Comparison of ENCODE assay signal across 9 cellular contexts in genomic region chr11:69298778-69299461, GRCh38. TPM values are rescaled to one million over a fixed set of nuclear protein-coding genes. Genes with fewer than 3 reads are reported as not detected.
A peak's percentile ranks its signal among the peaks of the same experiment; 100 is the strongest.
DNase-seq lines count a peak whose midpoint lies in the region; ATAC-seq and TF ChIP-seq lines count a peak whose summit lies in the region.
"Had no signal": no experiment of that assay in that cellular context is flagged by ENCODE, and none has a peak within 500 bp of the region (broad histone marks: within the 10 kb centered on the region; RNA-seq: fewer than 3 reads in every experiment).

No MANE protein-coding gene starts in this region.

- H3K4me1 ChIP-seq in tibial nerve, result peaks cover 4 to 72% (median 29%) of the 10 kb centered on the region in 4 donors

- TF ChIP-seq CTCF in VCaP (conservative IDR thresholded peaks at IDR 0.05) (no peak), tibial nerve (IDR thresholded peaks at IDR 0.05) (no peak), lower leg skin (IDR thresholded peaks at IDR 0.05) (no peak)

- H3K27ac ChIP-seq in VCaP (peak overlapping the region; percentile 89), tibial nerve (peak overlapping the region in 3 of 4 donors; percentile 75 to 81 (median 80))

- CTCF ChIA-PET in activated naive CD4-positive, alpha-beta T cell treated with anti-CD3 and anti-CD28 coated beads for 36 hours (lab: Charles Lee), result no interaction called here

- peak overlapping the region in 1 of 4 donors; percentile 34 for H3K4me3 ChIP-seq in tibial nerve
- no peak overlapping the region for H3K4me3 ChIP-seq in lower leg skin (ENCODE audit: low read depth, poor library complexity, severe bottlenecking)

- H3K27ac Mint-ChIP-seq in activated naive CD4-positive, alpha-beta T cell treated with anti-CD3 and anti-CD28 coated beads for 36 hours, result no peak overlapping the region
- H3K27ac Mint-ChIP-seq in immature natural killer cell, result peak overlapping the region in 5 of 6 donors; percentile 80 to 97 (median 89)

- no peaks in the 10 kb centered on the region for H3K9me3 Mint-ChIP-seq in activated naive CD4-positive, alpha-beta T cell treated with anti-CD3 and anti-CD28 coated beads for 36 hours
- peaks cover 0 to 3% (median 0%) of the 10 kb centered on the region in 6 donors for H3K9me3 Mint-ChIP-seq in immature natural killer cell

- intact Hi-C loops in activated naive CD4-positive, alpha-beta T cell treated with anti-CD3 and anti-CD28 coated beads for 36 hours (cut with micrococcal nuclease), result loop anchor here (2.0 to 5.0 kb wide), 2 partner anchors 53 to 176 kb away; no protein-coding TSS in a partner anchor
- intact Hi-C loops in lower leg skin (cut with DNase I; ENCODE audit: low total_unique reads), result no loop called here

- no peaks in the 10 kb centered on the region for H3K36me3 ChIP-seq in tibial nerve

- no peaks in the 10 kb centered on the region for H3K27me3 ChIP-seq in tibial nerve

- H3K4me1 Mint-ChIP-seq in activated naive CD4-positive, alpha-beta T cell treated with anti-CD3 and anti-CD28 coated beads for 36 hours (ENCODE audit: low read depth), result peaks cover 51% of the 10 kb centered on the region
- peaks cover 59 to 64% of the 10 kb centered on the region in 2 donors for H3K4me1 Mint-ChIP-seq in immature natural killer cell

- WGBS in tibial nerve, 2 donors, result 65 to 72% methylated on average over 16 to 17 of the region's 17 CpGs
- 75 to 76% methylated on average over 12 to 17 of the region's 17 CpGs for WGBS in lower leg skin, 2 donors

- peak; percentile 8 for DNase-seq in activated naive CD4-positive, alpha-beta T cell treated with anti-CD3 and anti-CD28 coated beads, Interleukin-2, amount 50 U/mL, for 16 hours
- no peak for DNase-seq in activated naive CD4-positive, alpha-beta T cell treated with anti-CD3 and anti-CD28 coated beads for 36 hours
- DNase-seq in immature natural killer cell (no peak), tibial nerve (ENCODE audit: low spot score in 2 of 2) (no peak), lower leg skin (ENCODE audit: low spot score in 2 of 2) (no peak)
- DNase-seq in stimulated activated CD4-positive, alpha-beta T cell treated with anti-CD3 and anti-CD28 coated beads, Interleukin-4, amount 100 ng/mL, for 1 hour, result no peak
- DNase-seq: activated CD4-positive, alpha-beta T cell treated with anti-CD3 and anti-CD28 coated beads for 1 hour had no signal

- H3K27me3 Mint-ChIP-seq in activated naive CD4-positive, alpha-beta T cell treated with anti-CD3 and anti-CD28 coated beads for 36 hours (ENCODE audit: low read depth), result no peaks in the 10 kb centered on the region
- H3K27me3 Mint-ChIP-seq in immature natural killer cell (ENCODE audit: low read depth in 3 of 3), result peaks cover 16 to 25% (median 20%) of the 10 kb centered on the region in 3 donors

- TF ChIP-seq POLR2A in tibial nerve (IDR thresholded peaks at IDR 0.05) (no peak), lower leg skin (IDR thresholded peaks at IDR 0.05) (no peak)

- no peak overlapping the region for H3K4me3 Mint-ChIP-seq in activated naive CD4-positive, alpha-beta T cell treated with anti-CD3 and anti-CD28 coated beads for 36 hours
- peak overlapping the region; percentile 73 to 92 (median 80) for H3K4me3 Mint-ChIP-seq in immature natural killer cell

- H3K9me3 ChIP-seq in tibial nerve, result no peaks in the 10 kb centered on the region

- no peak for TF ChIP-seq EP300 in tibial nerve (IDR thresholded peaks at IDR 0.05)

- ATAC-seq in GM21360 (IDR thresholded peaks at IDR 0.05; ENCODE audit: unreplicated experiment), result no peak

- no peaks in the 10 kb centered on the region for H3K36me3 Mint-ChIP-seq in activated naive CD4-positive, alpha-beta T cell treated with anti-CD3 and anti-CD28 coated beads for 36 hours (ENCODE audit: low read depth)
- H3K36me3 Mint-ChIP-seq in immature natural killer cell, result no peaks in the 10 kb centered on the region

RNA-seq across cellular contexts. Expression of gene MYEOV, which starts 5.0 kb away (rescaled TPM):
- under 1 TPM in 1 of 2 experiments, not detected in 1; 0.35 TPM for total RNA-seq in activated naive CD4-positive, alpha-beta T cell treated with anti-CD3 and anti-CD28 coated beads for 36 hours
- polyA plus RNA-seq in immature natural killer cell, result not detected
- total RNA-seq in tibial nerve (10 to 100 TPM in 2 of 4 donors, 1 to 10 TPM in 2; 4.8 to 26.7 (median 9.4) TPM), lower leg skin (10 to 100 TPM; 13.9 to 32.9 (median 25.8) TPM)

Comparison
In these comparisons a context has a peak if more than half of its experiments do, and no peak if none do; other contexts are left out.
1. RNA of gene MYEOV, which starts 5.0 kb away (total RNA-seq): 13.9 to 32.9 TPM in lower leg skin and 4.8 to 26.7 TPM in tibial nerve; 0.35 TPM in activated naive CD4-positive, alpha-beta T cell treated with anti-CD3 and anti-CD28 coated beads for 36 hours; every median in the first group is over 4 times any median in the second.